8 cellular contexts compared by ENCODE assay signal in genomic region chr17:45311406-45311761, GRCh38. TPM values are rescaled to one million over a fixed set of nuclear protein-coding genes. Genes with fewer than 3 reads are reported as not detected.
DNase-seq lines count a peak whose midpoint lies in the region; ATAC-seq, FAIRE-seq and TF ChIP-seq lines count a peak whose summit lies in the region.

No MANE protein-coding gene starts in this region.

- no peaks in the 10 kb centered on the region for H3K27me3 Mint-ChIP-seq in CD4-positive, CD25-positive, alpha-beta regulatory T cell
- H3K27me3 Mint-ChIP-seq in chondrocyte (ENCODE audit: low read depth): no peaks in the 10 kb centered on the region

- peak overlapping the region; percentile 86 to 92 (median 88) for H3K4me3 Mint-ChIP-seq in CD4-positive, CD25-positive, alpha-beta regulatory T cell
- H3K4me3 Mint-ChIP-seq in chondrocyte (ENCODE audit: unreplicated experiment): no peak overlapping the region

- H3K9me3 Mint-ChIP-seq in CD4-positive, CD25-positive, alpha-beta regulatory T cell: no peaks in the 10 kb centered on the region
- no peaks in the 10 kb centered on the region for H3K9me3 Mint-ChIP-seq in chondrocyte (ENCODE audit: low read depth)

- FAIRE-seq in pancreas (lab: Jason Lieb, UNC): no peak

- peaks cover 17% of the 10 kb centered on the region for H3K36me3 Mint-ChIP-seq in CD4-positive, CD25-positive, alpha-beta regulatory T cell
- H3K36me3 Mint-ChIP-seq in chondrocyte (ENCODE audit: low read depth): no peaks in the 10 kb centered on the region

- no peaks in the 10 kb centered on the region for H3K9me3 ChIP-seq in CD4-positive, CD25-positive, alpha-beta regulatory T cell (ENCODE audit: control insufficient read depth in 2 of 2, low read length in 2 of 2)
- no peaks in the 10 kb centered on the region for H3K9me3 ChIP-seq in pancreas

- peaks cover 21 to 83% (median 71%) of the 10 kb centered on the region in 4 donors for H3K4me1 Mint-ChIP-seq in CD4-positive, CD25-positive, alpha-beta regulatory T cell
- peaks cover 73% of the 10 kb centered on the region for H3K4me1 Mint-ChIP-seq in chondrocyte (ENCODE audit: low read depth)

- WGBS in pancreas, 2 donors: 23 to 31% methylated on average over 4 of the region's 4 CpGs

- intact Hi-C loops in pancreas (cut with DNase I): no loop called here

- no peaks in the 10 kb centered on the region for H3K27me3 ChIP-seq in CD4-positive, CD25-positive, alpha-beta regulatory T cell (ENCODE audit: control insufficient read depth, insufficient read depth, low read length)
- H3K27me3 ChIP-seq in pancreas: no peaks in the 10 kb centered on the region

- ATAC-seq in CD4-positive, CD25-positive, alpha-beta regulatory T cell (ENCODE audit: low read depth in 2 of 2): no peak
- ATAC-seq in pancreas (peak in 1 of 4 donors; percentile 17), omental fat pad (ENCODE audit: low FRiP score) (no peak), GM19023 (IDR thresholded peaks at IDR 0.05; ENCODE audit: unreplicated experiment) (no peak)

- DNase-seq in CD4-positive, CD25-positive, alpha-beta regulatory T cell: no peak
- DNase-seq in Kasumi-1 (lab: John Stamatoyannopoulos, UW) (peak; percentile 20 to 23), chondrocyte (ENCODE audit: low spot score) (no peak), pancreas (no peak), omental fat pad (ENCODE audit: low spot score) (no peak), pons (ENCODE audit: low spot score) (no peak), MV-4-11 (lab: John Stamatoyannopoulos, UW) (no peak)

- peak overlapping the region; percentile 51 to 99 (median 96) for H3K27ac Mint-ChIP-seq in CD4-positive, CD25-positive, alpha-beta regulatory T cell
- H3K27ac Mint-ChIP-seq in chondrocyte (ENCODE audit: unreplicated experiment): peak overlapping the region; percentile 92

- peak overlapping the region; percentile 95 for H3K27ac ChIP-seq in CD4-positive, CD25-positive, alpha-beta regulatory T cell (ENCODE audit: insufficient read depth, low read length, poor library complexity, severe bottlenecking)
- H3K27ac ChIP-seq in pancreas: peak overlapping the region; percentile 74 to 95 (median 87)

- peak overlapping the region; percentile 95 for H3K4me3 ChIP-seq in CD4-positive, CD25-positive, alpha-beta regulatory T cell (ENCODE audit: low read depth, low read length)
- peak overlapping the region in 2 of 4 donors; percentile 7 to 32 for H3K4me3 ChIP-seq in pancreas

- peaks cover 9% of the 10 kb centered on the region for H3K36me3 ChIP-seq in CD4-positive, CD25-positive, alpha-beta regulatory T cell (ENCODE audit: control insufficient read depth, insufficient read depth, low read length)
- no peaks in the 10 kb centered on the region for H3K36me3 ChIP-seq in pancreas

- peaks cover 96% of the 10 kb centered on the region for H3K4me1 ChIP-seq in CD4-positive, CD25-positive, alpha-beta regulatory T cell (ENCODE audit: control insufficient read depth, insufficient read depth, low read length, poor library complexity, severe bottlenecking)
- peaks cover 75 to 90% (median 79%) of the 10 kb centered on the region in 3 donors for H3K4me1 ChIP-seq in pancreas

- TF ChIP-seq CTCF in chondrocyte (IDR thresholded peaks at IDR 0.05) (peak; percentile 32), pancreas (IDR thresholded peaks at IDR 0.05) (no peak), omental fat pad (IDR thresholded peaks at IDR 0.05) (no peak)

RNA-seq across cellular contexts. Expression of gene MAP3K14, which starts 5.4 kb away (rescaled TPM):
- 61.3 TPM for total RNA-seq in CD4-positive, CD25-positive, alpha-beta regulatory T cell
- 1 to 10 TPM; 5.9 to 7.9 (median 6.7) TPM for polyA plus RNA-seq in CD4-positive, CD25-positive, alpha-beta regulatory T cell
- total RNA-seq in chondrocyte (3.9 to 8.6 TPM (median 5.2 TPM) in 3 replicates), pancreas (10 to 100 TPM in 1 of 6 donors, 1 to 10 TPM in 5; 6.1 to 16.4 (median 7.3) TPM), omental fat pad (10 to 100 TPM in 2 of 4 donors, 1 to 10 TPM in 2; 5.4 to 15.9 (median 12.6) TPM)
- polyA plus RNA-seq in pancreas: 10 to 100 TPM; 13.2 to 16.2 TPM

RNA-seq across cellular contexts. Expression of gene SPATA32, which starts 49.5 kb away (rescaled TPM):
- 0.20 TPM for total RNA-seq in CD4-positive, CD25-positive, alpha-beta regulatory T cell
- polyA plus RNA-seq in CD4-positive, CD25-positive, alpha-beta regulatory T cell: under 1 TPM in 2 of 4 donors, not detected in 2; 0.36 to 0.60 TPM
- total RNA-seq in chondrocyte (not detected in 3 replicates), pancreas (under 1 TPM in 2 of 6 donors, not detected in 4; 0.12 to 0.14 TPM), omental fat pad (under 1 TPM in 1 of 4 donors, not detected in 3; 0.65 TPM)
- polyA plus RNA-seq in pancreas: under 1 TPM; 0.07 to 0.19 TPM

Comparison
In these comparisons a context has a peak if more than half of its experiments do, and no peak if none do; other contexts are left out.
1. DNase-seq: peak in Kasumi-1 (2 of 2); none in CD4-positive, CD25-positive, alpha-beta regulatory T cell (0 of 3), chondrocyte (single experiment), pancreas (0 of 6), omental fat pad (single experiment), pons (single experiment) and MV-4-11 (single experiment).